15 cellular contexts compared by ENCODE assay signal in genomic region chr18:47030887-47031286, GRCh38. TPM values are rescaled to one million over a fixed set of nuclear protein-coding genes. Genes with fewer than 3 reads are reported as not detected.
"Had no signal": no experiment of that assay in that cellular context is flagged by ENCODE, and none has a peak within 500 bp of the region (broad histone marks: within the 10 kb centered on the region; RNA-seq: fewer than 3 reads in every experiment).

No MANE protein-coding gene starts in this region.

RNA-seq across cellular contexts. Expression of gene ELOA2, which starts 4.5 kb away (rescaled TPM):
- total RNA-seq: stomach, subcutaneous adipose tissue, suprapubic skin, temporal lobe, thoracic aorta, thyroid gland, tibial nerve, transverse colon, upper lobe of left lung, upper lobe of right lung, ureter, urinary bladder, uterus, vagina had no signal
- polyA plus RNA-seq: thymus, urinary bladder had no signal
